Comparison of ENCODE assay signal across 9 cellular contexts in genomic region chr16:48499822-48500440, GRCh38.
DNase-seq lines count a peak whose midpoint lies in the region; ATAC-seq and TF ChIP-seq lines count a peak whose summit lies in the region.
"Had no signal": no experiment of that assay in that cellular context is flagged by ENCODE, and none has a peak within 500 bp of the region (broad histone marks: within the 10 kb centered on the region; RNA-seq: fewer than 3 reads in every experiment).

No MANE protein-coding gene starts in this region.

- H3K4me3 ChIP-seq in liver (ENCODE audit: low read depth in 1 of 3, low read length in 3 of 3) (no peak overlapping the region), upper lobe of right lung (no peak overlapping the region)

- H3K4me1 Mint-ChIP-seq in stimulated activated naive B cell treated with anti-CD40 and anti-IgM and Interleukin-4, amounts not matched to agents 10 μg/mL and 1 μg/mL and 100 μg/mL, for 72 hours: peaks cover 5 to 15% of the 10 kb centered on the region in 2 donors

- ATAC-seq in upper lobe of right lung: no peak
- ATAC-seq in HG02642 (IDR thresholded peaks at IDR 0.05; ENCODE audit: poor library complexity, unreplicated experiment): no peak
- no peak for ATAC-seq in stimulated activated naive B cell treated with anti-CD40 and anti-IgM and Interleukin-4, amounts not matched to agents 10 μg/mL and 1 μg/mL and 100 μg/mL, for 72 hours (replicated peaks)
- no peak for ATAC-seq in GM19452 (IDR thresholded peaks at IDR 0.05; ENCODE audit: unreplicated experiment)

- intact Hi-C loops in upper lobe of right lung (cut with DNase I): no loop called here

- peak; percentile 17 to 33 for TF ChIP-seq RAD21 in liver (IDR thresholded peaks at IDR 0.05)

- no peaks in the 10 kb centered on the region for H3K27me3 Mint-ChIP-seq in stimulated activated naive B cell treated with anti-CD40 and anti-IgM and Interleukin-4, amounts not matched to agents 10 μg/mL and 1 μg/mL and 100 μg/mL, for 72 hours
- H3K27me3 Mint-ChIP-seq: B cell had no signal

- peak overlapping the region; percentile 3 for H3K27ac ChIP-seq in caudate nucleus (ENCODE audit: low read depth, low read length)
- peak overlapping the region; percentile 90 to 91 for H3K27ac ChIP-seq in liver (ENCODE audit: low read depth in 1 of 2, low read length in 2 of 2)
- peak overlapping the region; percentile 37 for H3K27ac ChIP-seq in upper lobe of right lung

- peak; percentile 6 for DNase-seq in NCI-H1092 (lab: John Stamatoyannopoulos, UW)
- DNase-seq in NCI-H1092 treated with DMSO at 0.1 percent for 48 hours (lab: John Stamatoyannopoulos, UW): no peak
- DNase-seq in caudate nucleus (lab: John Stamatoyannopoulos, UW): peak in 2 of 61 donors; percentile 3 to 8
- DNase-seq in upper lobe of right lung: no peak
- DNase-seq in stimulated activated naive B cell treated with anti-CD40 and anti-IgM and Interleukin-4, amounts not matched to agents 10 μg/mL and 1 μg/mL and 100 μg/mL, for 72 hours: no peak

- 8% methylated on average over 3 of the region's 3 CpGs for WGBS in liver

- no peaks in the 10 kb centered on the region for H3K9me3 ChIP-seq in liver (ENCODE audit: control insufficient read depth in 4 of 4, low read length in 3 of 4)
- H3K9me3 ChIP-seq in upper lobe of right lung: no peaks in the 10 kb centered on the region

- peaks cover 6 to 7% of the 10 kb centered on the region in 2 donors for H3K9me3 Mint-ChIP-seq in stimulated activated naive B cell treated with anti-CD40 and anti-IgM and Interleukin-4, amounts not matched to agents 10 μg/mL and 1 μg/mL and 100 μg/mL, for 72 hours

- peaks cover 10 to 22% (median 14%) of the 10 kb centered on the region in 4 donors for H3K4me1 ChIP-seq in liver (ENCODE audit: control insufficient read depth in 4 of 4, insufficient read depth in 4 of 4, low read length in 3 of 4)
- H3K4me1 ChIP-seq in upper lobe of right lung: peaks cover 51% of the 10 kb centered on the region

- H3K27me3 ChIP-seq in liver (ENCODE audit: control insufficient read depth in 4 of 4, insufficient read depth in 4 of 4, low read length in 3 of 4): no peaks in the 10 kb centered on the region
- no peaks in the 10 kb centered on the region for H3K27me3 ChIP-seq in upper lobe of right lung

- H3K27ac Mint-ChIP-seq in stimulated activated naive B cell treated with anti-CD40 and anti-IgM and Interleukin-4, amounts not matched to agents 10 μg/mL and 1 μg/mL and 100 μg/mL, for 72 hours: no peak overlapping the region
- H3K27ac Mint-ChIP-seq: B cell had no signal

- no peaks in the 10 kb centered on the region for H3K36me3 ChIP-seq in liver (ENCODE audit: control insufficient read depth in 4 of 4, insufficient read depth in 3 of 4, low read depth in 1 of 4, low read length in 3 of 4)
- H3K36me3 ChIP-seq in upper lobe of right lung: no peaks in the 10 kb centered on the region

- H3K36me3 Mint-ChIP-seq in stimulated activated naive B cell treated with anti-CD40 and anti-IgM and Interleukin-4, amounts not matched to agents 10 μg/mL and 1 μg/mL and 100 μg/mL, for 72 hours: peaks cover 3 to 4% of the 10 kb centered on the region in 2 donors

- no peak overlapping the region for H3K4me3 Mint-ChIP-seq in stimulated activated naive B cell treated with anti-CD40 and anti-IgM and Interleukin-4, amounts not matched to agents 10 μg/mL and 1 μg/mL and 100 μg/mL, for 72 hours
- H3K4me3 Mint-ChIP-seq: B cell had no signal

- peak overlapping the region; percentile 52 to 80 for H3K9ac ChIP-seq in liver (ENCODE audit: low read depth in 1 of 2, low read length in 2 of 2)

- TF ChIP-seq CTCF in liver (IDR thresholded peaks at IDR 0.05; ENCODE audit: low read depth, low read length, missing input control) (no peak), upper lobe of right lung (IDR thresholded peaks at IDR 0.05) (no peak)

TF ChIP-seq in liver, 16 proteins besides CTCF, POLR2A, EP300 and RAD21:
- TF ChIP-seq FOXA2 (IDR thresholded peaks at IDR 0.05) (peak; percentile 85), HNF4A (conservative IDR thresholded peaks at IDR 0.05) (peak; percentile 46 to 58), SP1 (IDR thresholded peaks at IDR 0.05) (peak; percentile 77), NR2F2 (IDR thresholded peaks at IDR 0.05) (no peak), GABPA (IDR thresholded peaks at IDR 0.05 in 1 of 2, conservative IDR thresholded peaks at IDR 0.05 in 1 of 2) (no peak), REST (IDR thresholded peaks at IDR 0.05) (no peak), ZBTB33 (IDR thresholded peaks at IDR 0.05) (no peak), RXRA (IDR thresholded peaks at IDR 0.05) (peak; percentile 38 to 41), EGR1 (IDR thresholded peaks at IDR 0.05; ENCODE audit: low read depth in 2 of 2) (no peak), FOXA1 (IDR thresholded peaks at IDR 0.05) (peak; percentile 52), JUND (IDR thresholded peaks at IDR 0.05) (peak; percentile 47 to 51), YY1 (IDR thresholded peaks at IDR 0.05) (no peak), TAF1 (conservative IDR thresholded peaks at IDR 0.05) (no peak), HNF4G (IDR thresholded peaks at IDR 0.05) (no peak)
- TF ChIP-seq, protein P1, sequence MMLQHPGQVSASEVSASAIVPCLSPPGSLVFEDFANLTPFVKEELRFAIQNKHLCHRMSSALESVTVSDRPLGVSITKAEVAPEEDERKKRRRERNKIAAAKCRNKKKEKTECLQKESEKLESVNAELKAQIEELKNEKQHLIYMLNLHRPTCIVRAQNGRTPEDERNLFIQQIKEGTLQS (IDR thresholded peaks at IDR 0.05): peak; percentile 12
- TF ChIP-seq, protein P2, sequence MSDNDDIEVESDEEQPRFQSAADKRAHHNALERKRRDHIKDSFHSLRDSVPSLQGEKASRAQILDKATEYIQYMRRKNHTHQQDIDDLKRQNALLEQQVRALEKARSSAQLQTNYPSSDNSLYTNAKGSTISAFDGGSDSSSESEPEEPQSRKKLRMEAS (IDR thresholded peaks at IDR 0.05): no peak

Comparison
In these comparisons a context has a peak if more than half of its experiments do, and no peak if none do; other contexts are left out.
1. H3K27ac ChIP-seq: peak in every context shown above with its lines; median percentile 90 in liver; 37 in upper lobe of right lung; 3 in caudate nucleus.